Comparison of ENCODE assay signal across 11 cellular contexts in the genomic region with DNA sequence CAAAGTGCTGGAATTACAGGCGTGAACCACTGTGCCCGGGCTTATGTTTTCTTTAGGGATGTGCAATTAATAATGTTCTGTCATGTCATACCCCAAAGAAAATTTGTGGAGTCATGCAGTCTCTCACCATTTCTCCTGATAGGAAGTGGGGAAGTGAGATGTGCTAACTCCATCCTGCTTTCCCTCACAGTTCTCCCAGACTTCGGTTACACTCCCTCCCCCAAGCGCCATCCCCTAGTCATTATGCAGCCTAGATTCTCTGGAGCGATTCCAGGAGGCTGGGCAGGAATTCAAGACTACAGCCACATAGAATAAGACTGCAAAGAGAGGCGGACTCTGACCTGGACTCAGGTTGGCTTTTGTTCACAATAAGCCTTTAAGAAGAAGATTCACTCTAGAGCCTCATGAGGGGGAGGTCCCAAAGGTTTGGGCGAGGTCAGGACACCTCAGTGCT.
A peak's percentile ranks its signal among the peaks of the same experiment; 100 is the strongest.
DNase-seq lines count a peak whose midpoint lies in the region.
"Had no signal": no experiment of that assay in that cellular context is flagged by ENCODE, and none has a peak within 500 bp of the region (broad histone marks: within the 10 kb centered on the region; RNA-seq: fewer than 3 reads in every experiment).

No MANE protein-coding gene starts in this region.

- no peak overlapping the region for H2AFZ ChIP-seq in Karpas-422 (ENCODE audit: low read length)

- no peaks in the 10 kb centered on the region for H3K27me3 ChIP-seq in Karpas-422 (ENCODE audit: low read length)
- H3K27me3 ChIP-seq: upper lobe of right lung had no signal

- no peak overlapping the region for H3K4me3 ChIP-seq in Karpas-422 (ENCODE audit: low read length)
- H3K4me3 ChIP-seq: upper lobe of right lung had no signal

- no peaks in the 10 kb centered on the region for H4K20me1 ChIP-seq in Karpas-422 (ENCODE audit: insufficient read depth, low read depth, low read length)

- no peaks in the 10 kb centered on the region for H3K36me3 ChIP-seq in Karpas-422 (ENCODE audit: insufficient read depth, low read length)
- H3K36me3 ChIP-seq: upper lobe of right lung had no signal

- H3K79me2 ChIP-seq in Karpas-422 (ENCODE audit: low read length), result no peaks in the 10 kb centered on the region

- no peaks in the 10 kb centered on the region for H3K9me3 ChIP-seq in Karpas-422 (ENCODE audit: low read length)
- H3K9me3 ChIP-seq: upper lobe of right lung had no signal

- DNase-seq in NCI-H345 (lab: John Stamatoyannopoulos, UW) (peak; percentile 47), NCI-H345 treated with DMSO at 0.1 percent for 48 hours (lab: John Stamatoyannopoulos, UW; ENCODE audit: unreplicated experiment) (no peak), amniotic epithelial cell (ENCODE audit: low read depth) (peak; percentile 97), hypothalamus (lab: John Stamatoyannopoulos, UW) (peak in 34 of 51 donors; percentile 3 to 71 (median 34)), superior temporal gyrus (ENCODE audit: extremely low spot score) (peak; percentile 80), SW480 (ENCODE audit: low spot score) (no peak), Karpas-422 (no peak), RKO (ENCODE audit: low spot score) (no peak)
- DNase-seq: activated CD8-positive, alpha-beta T cell treated with anti-CD3 and anti-CD28 coated beads, Interleukin-2, amount 10 ng/mL, durations not matched to agents 7 days and 5 days; H7; upper lobe of right lung had no signal

- H3K27ac ChIP-seq in Karpas-422 (ENCODE audit: low read length), result no peak overlapping the region
- H3K27ac ChIP-seq: upper lobe of right lung had no signal

- no peak overlapping the region for H3K4me2 ChIP-seq in Karpas-422 (ENCODE audit: low read depth, low read length, poor library complexity, severe bottlenecking)

- no peak overlapping the region for H3K9ac ChIP-seq in Karpas-422 (ENCODE audit: low read length)

- H3K9me2 ChIP-seq in Karpas-422 (replicated peaks; ENCODE audit: insufficient read depth, low read length), result no peaks in the 10 kb centered on the region

- H3K4me1 ChIP-seq in Karpas-422 (ENCODE audit: low read length), result no peaks in the 10 kb centered on the region
- H3K4me1 ChIP-seq: upper lobe of right lung had no signal

Comparison
In these comparisons a context has a peak if more than half of its experiments do, and no peak if none do; other contexts are left out.
1. DNase-seq: peak in NCI-H345 (single experiment), amniotic epithelial cell (single experiment), hypothalamus (34 of 51) and superior temporal gyrus (single experiment); none in NCI-H345 treated with DMSO at 0.1 percent for 48 hours (single experiment), SW480 (single experiment), Karpas-422 (single experiment) and RKO (single experiment).